In the genomic region with DNA sequence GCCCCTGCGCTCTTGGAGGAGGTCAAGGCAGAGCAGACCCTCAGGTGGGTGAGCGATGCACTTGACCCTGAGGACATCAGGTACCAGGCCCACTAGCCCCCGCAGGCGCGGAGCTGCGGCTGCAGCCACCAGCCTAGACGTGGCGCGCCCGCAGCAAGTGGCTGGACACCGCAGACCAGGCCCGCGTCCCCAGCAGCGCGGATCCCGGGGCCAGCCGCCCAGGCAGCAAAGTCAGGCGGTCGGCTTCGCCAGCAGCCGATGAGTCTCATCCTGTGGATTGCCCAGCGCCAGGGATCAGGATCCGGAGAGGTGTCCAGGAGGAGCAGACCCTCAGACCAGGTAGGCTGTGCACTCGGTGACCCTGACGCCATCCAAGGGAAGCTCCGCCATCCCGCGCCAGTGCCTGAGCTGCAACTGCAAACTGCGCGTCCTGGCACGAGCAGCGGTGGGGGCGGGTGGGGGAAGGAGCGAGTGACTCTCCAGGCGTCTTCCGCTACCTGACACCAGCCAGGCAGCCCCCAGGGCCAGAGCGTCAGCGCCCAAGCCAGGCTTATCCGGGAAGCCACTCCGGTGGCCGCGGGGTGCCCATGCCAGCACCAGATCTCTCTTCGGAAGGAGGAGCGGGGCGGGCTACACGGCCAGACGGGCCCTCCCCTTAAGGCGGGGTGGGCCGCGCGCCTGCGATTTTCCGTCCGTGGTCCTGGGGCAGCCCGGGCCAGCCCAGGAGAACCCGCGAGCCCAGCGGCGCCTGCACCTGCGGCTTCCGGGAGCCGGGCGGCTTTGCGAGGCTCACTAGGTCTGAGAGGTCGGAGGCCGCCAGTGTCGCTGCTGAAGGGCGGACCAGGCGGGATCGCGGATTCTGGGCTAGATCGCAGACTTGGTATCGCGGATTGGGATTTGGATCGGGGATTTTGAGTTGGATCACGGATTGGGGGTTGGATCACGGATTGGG, we compare ENCODE assay signal across 10 cellular contexts. TPM values are rescaled to one million over a fixed set of nuclear protein-coding genes. Genes with fewer than 3 reads are reported as not detected.
A peak's percentile ranks its signal among the peaks of the same experiment; 100 is the strongest.
DNase-seq lines count a peak whose midpoint lies in the region; ATAC-seq and TF ChIP-seq lines count a peak whose summit lies in the region.
"Not testable (repeated sequence)": the region's sequence is repeated elsewhere in the genome, so short reads cannot be mapped to it uniquely, and the experiment has no call there.
"Had no signal": no experiment of that assay in that cellular context is flagged by ENCODE, and none has a peak within 500 bp of the region (broad histone marks: within the 10 kb centered on the region; RNA-seq: fewer than 3 reads in every experiment).

No MANE protein-coding gene starts in this region.

- WGBS in H9 (ENCODE audit: extremely low coverage, insufficient read length, low lambda C conversion rate), result no CpG with 5 or more reads among the region's 77 CpGs

- POLR2A ChIA-PET in A673 (lab: Charles Lee; ENCODE audit: low non-redundant PET); activated B cell treated with CpG ODN at 0.5 μM for 24 hours (lab: Charles Lee): not testable (repeated sequence)

- peak overlapping the region; percentile 32 for H3K4me3 ChIP-seq in A673 (ENCODE audit: low read depth, low read length, poor library complexity, severe bottlenecking)
- not testable (repeated sequence) for H3K4me3 ChIP-seq in parathyroid adenoma (ENCODE audit: low read depth, low read length)

- not testable (repeated sequence) for BruUV-seq in A673 (replicated peaks; lab: Mats Ljungman, UMichigan)

- H3K23me2 ChIP-seq in H9 (ENCODE audit: insufficient read length, low read depth, low read length, poor library complexity, severe bottlenecking), result not testable (repeated sequence)

- H3K4me3 Mint-ChIP-seq in H9 (peak overlapping the region; percentile 45 to 80), activated B cell treated with CpG ODN at 0.5 μM for 24 hours (peak overlapping the region; percentile 48), brain (peak overlapping the region in 3 of 5 experiments; percentile 64 to 80 (median 78))
- peak overlapping the region; percentile 83 for H3K4me3 Mint-ChIP-seq in activated T-cell treated with anti-CD3 and anti-CD28 coated beads, Interleukin-2, amount 50 U/mL, for 4 hours

- H3K9me3 Mint-ChIP-seq in H9, result peaks cover 14 to 16% of the 10 kb centered on the region in 2 experiments
- H3K9me3 Mint-ChIP-seq in activated B cell treated with CpG ODN at 0.5 μM for 24 hours; activated T-cell treated with anti-CD3 and anti-CD28 coated beads, Interleukin-2, amount 50 U/mL, for 4 hours: not testable (repeated sequence)
- H3K9me3 Mint-ChIP-seq in brain, result peaks cover 5 to 11% (median 7%) of the 10 kb centered on the region in 5 experiments

- CTCF ChIA-PET in A673 (lab: Charles Lee); activated B cell treated with CpG ODN at 0.5 μM for 24 hours (lab: Charles Lee): not testable (repeated sequence)

- H3K9me3 ChIP-seq in A673 (ENCODE audit: low read depth, low read length, poor library complexity, severe bottlenecking); H9 (ENCODE audit: control insufficient read depth, low read depth, low read length); parathyroid adenoma (ENCODE audit: control insufficient read depth, low read length): not testable (repeated sequence)

- H3K27me3 Mint-ChIP-seq in H9 (ENCODE audit: low read depth); activated B cell treated with CpG ODN at 0.5 μM for 24 hours; brain: not testable (repeated sequence)
- peaks cover 18% of the 10 kb centered on the region for H3K27me3 Mint-ChIP-seq in activated T-cell treated with anti-CD3 and anti-CD28 coated beads, Interleukin-2, amount 50 U/mL, for 4 hours (ENCODE audit: low read depth)

- not testable (repeated sequence) for H3K4me1 ChIP-seq in A673 (ENCODE audit: insufficient read depth, low read length, poor library complexity, severe bottlenecking); H9 (ENCODE audit: insufficient read depth, low read length); parathyroid adenoma

- not testable (repeated sequence) for H2BK15ac ChIP-seq in H9 (ENCODE audit: low read depth, low read length)

- intact Hi-C loops in A673 (cut with micrococcal nuclease; ENCODE audit: unreplicated experiment); activated B cell treated with CpG ODN at 0.5 μM for 24 hours (cut with micrococcal nuclease); left ventricle myocardium superior (cut with micrococcal nuclease): not testable (repeated sequence)

- not testable (repeated sequence) for TF ChIP-seq CTCF in A673 (conservative IDR thresholded peaks at IDR 0.05; ENCODE audit: low read depth, low read length); H9 (conservative IDR thresholded peaks at IDR 0.05); activated B cell treated with CpG ODN at 0.5 μM for 24 hours (IDR thresholded peaks at IDR 0.05); brain (conservative IDR thresholded peaks at IDR 0.05); parathyroid adenoma (IDR thresholded peaks at IDR 0.05)

- not testable (repeated sequence) for H3K56ac ChIP-seq in H9 (ENCODE audit: insufficient read length, low read depth, low read length)

- H4K91ac ChIP-seq in H9 (ENCODE audit: insufficient read length, low read depth, low read length), result not testable (repeated sequence)

- H3K4me2 ChIP-seq in H9 (ENCODE audit: insufficient read depth, insufficient read length, low read length); parathyroid adenoma (ENCODE audit: low read length): not testable (repeated sequence)

- H3K79me2 ChIP-seq in H9 (ENCODE audit: insufficient read depth, low read length); parathyroid adenoma: not testable (repeated sequence)

- not testable (repeated sequence) for H2BK12ac ChIP-seq in H9 (ENCODE audit: insufficient read length, low read depth, low read length)

- H3K27me3 ChIP-seq in A673 (replicated peaks; ENCODE audit: insufficient read depth, low read depth, low read length, poor library complexity), result peaks cover 17% of the 10 kb centered on the region
- not testable (repeated sequence) for H3K27me3 ChIP-seq in H9 (ENCODE audit: insufficient read depth, low read length); parathyroid adenoma (ENCODE audit: control insufficient read depth, insufficient read depth, low read length)

- not testable (repeated sequence) for H4K20me1 ChIP-seq in H9 (ENCODE audit: control insufficient read depth, insufficient read depth, insufficient read length)

- H3K4ac ChIP-seq in H9 (ENCODE audit: low read depth, low read length), result not testable (repeated sequence)

- not testable (repeated sequence) for H3K14ac ChIP-seq in H9 (ENCODE audit: insufficient read depth, low read length)

- ATAC-seq in activated B cell treated with CpG ODN at 0.5 μM for 24 hours (ENCODE audit: low read depth), result peak; percentile 25
- ATAC-seq in activated T-cell treated with anti-CD3 and anti-CD28 coated beads, Interleukin-2, amount 50 U/mL, for 4 hours, result peak; percentile 93 to 95
- ATAC-seq in left ventricle myocardium superior, result peak; percentile 32

- not testable (repeated sequence) for H2BK20ac ChIP-seq in H9 (ENCODE audit: low read depth, low read length, poor library complexity, severe bottlenecking)

- not testable (repeated sequence) for H2AK5ac ChIP-seq in H9 (ENCODE audit: insufficient read length, low read length)

- H3K36me3 Mint-ChIP-seq in H9 (ENCODE audit: insufficient read depth in 1 of 3, low read depth in 3 of 3), result peaks cover 2 to 11% (median 4%) of the 10 kb centered on the region in 3 experiments; a peak in 6 of 7 replicates
- not testable (repeated sequence) for H3K36me3 Mint-ChIP-seq in activated B cell treated with CpG ODN at 0.5 μM for 24 hours (ENCODE audit: low read depth); activated T-cell treated with anti-CD3 and anti-CD28 coated beads, Interleukin-2, amount 50 U/mL, for 4 hours (ENCODE audit: insufficient read depth); brain

- not testable (repeated sequence) for H3T11ph ChIP-seq in H9 (ENCODE audit: low read length)

- not testable (repeated sequence) for H3K23ac ChIP-seq in H9 (ENCODE audit: insufficient read length, low read depth, low read length)

- H3K36me3 ChIP-seq in A673 (ENCODE audit: insufficient read depth, low read length, poor library complexity, severe bottlenecking); parathyroid adenoma (ENCODE audit: control insufficient read depth, insufficient read depth, low read length): not testable (repeated sequence)

- not testable (repeated sequence) for H3K4me1 Mint-ChIP-seq in H9; activated B cell treated with CpG ODN at 0.5 μM for 24 hours; activated T-cell treated with anti-CD3 and anti-CD28 coated beads, Interleukin-2, amount 50 U/mL, for 4 hours (ENCODE audit: low read depth); brain

- not testable (repeated sequence) for DNase-seq in A673 (ENCODE audit: low spot score); activated B cell treated with CpG ODN at 0.5 μM for 24 hours; left ventricle myocardium superior
- peak; percentile 26 for DNase-seq in H9
- peak; percentile 44 for DNase-seq in activated T-cell treated with anti-CD3 and anti-CD28 coated beads, Interleukin-2, amount 50 U/mL, for 4 hours
- DNase-seq in stimulated activated CD8-positive, alpha-beta memory T cell treated with anti-CD3 and anti-CD28 coated beads, Interleukin-2, amount 100 ng/mL, for 1 hour (ENCODE audit: low read depth in 2 of 2), result peak; percentile 13 to 24

- not testable (repeated sequence) for H2AFZ ChIP-seq in H9 (ENCODE audit: low read length)
- H2AFZ ChIP-seq in parathyroid adenoma, result peak overlapping the region; percentile 62

- H4K5ac ChIP-seq in H9 (ENCODE audit: insufficient read length, low read depth, low read length), result not testable (repeated sequence)

- not testable (repeated sequence) for H4K8ac ChIP-seq in H9 (replicated peaks; ENCODE audit: insufficient read length, low read depth, low read length)

- H3K27ac ChIP-seq in A673 (ENCODE audit: low read depth, low read length, poor library complexity, severe bottlenecking); H9 (ENCODE audit: insufficient read length, low read depth, low read length): not testable (repeated sequence)
- H3K27ac ChIP-seq in parathyroid adenoma, result peak overlapping the region; percentile 36

- H2BK120ac ChIP-seq in H9 (ENCODE audit: low read depth, low read length, poor library complexity, severe bottlenecking), result not testable (repeated sequence)

- H2BK5ac ChIP-seq in H9 (ENCODE audit: insufficient read length, low read length), result not testable (repeated sequence)

- not testable (repeated sequence) for H3K18ac ChIP-seq in H9 (ENCODE audit: insufficient read length, low read depth, low read length)

- H3K27ac Mint-ChIP-seq in H9, activated B cell treated with CpG ODN at 0.5 μM for 24 hours, brain: not testable (repeated sequence)

- H3K9ac ChIP-seq in H9 (ENCODE audit: extremely low read depth, insufficient read length, low read length); parathyroid adenoma: not testable (repeated sequence)

- not testable (repeated sequence) for H3K79me1 ChIP-seq in H9 (ENCODE audit: insufficient read depth, low read depth, low read length, poor library complexity, severe bottlenecking)

RNA-seq across cellular contexts. Expression of a gene that starts 10.4 kb away (rescaled TPM):
- total RNA-seq in A673 (2021), result not detected in 2 replicates
- not detected in 2 replicates for total RNA-seq in H9 (2021)
- total RNA-seq in activated B cell treated with CpG ODN at 0.5 μM for 24 hours, result not detected in 2 replicates
- total RNA-seq in activated T-cell treated with anti-CD3 and anti-CD28 coated beads, Interleukin-2, amount 50 U/mL, for 4 hours, result not detected
- not detected for polyA plus RNA-seq in brain (ENCODE audit: insufficient read depth, low read depth, low replicate concordance)
- total RNA-seq in left ventricle myocardium superior, result not detected
- total RNA-seq: PC-9; T-helper 2 cell treated with Interferon-gamma antibody and Interleukin-4, amounts not matched to agents 100 ng/mL and 5 ng/mL, for 36 hours had no signal

Comparison
In these comparisons a context has a peak if more than half of its experiments do, and no peak if none do; other contexts are left out.
1. ATAC-seq: peak in every context shown above with its lines; median percentile 94 in activated T-cell treated with anti-CD3 and anti-CD28 coated beads, Interleukin-2, amount 50 U/mL, for 4 hours; 32 in left ventricle myocardium superior; 25 in activated B cell treated with CpG ODN at 0.5 μM for 24 hours.